8 cellular contexts compared by ENCODE assay signal in genomic region chr13:104984296-104984818, GRCh38.
DNase-seq lines count a peak whose midpoint lies in the region; ATAC-seq, FAIRE-seq and TF ChIP-seq lines count a peak whose summit lies in the region.

No MANE protein-coding gene starts in this region.

- TF ChIP-seq EP300 in esophagus muscularis mucosa (IDR thresholded peaks at IDR 0.05) = no peak

- H3K27ac Mint-ChIP-seq in natural killer cell = peak overlapping the region; percentile 80 to 89

- H3K27me3 Mint-ChIP-seq in natural killer cell (ENCODE audit: low read depth in 2 of 2) = no peaks in the 10 kb centered on the region

- peak overlapping the region in 1 of 4 donors; percentile 7 for H3K27ac ChIP-seq in esophagus muscularis mucosa (replicated peaks in 1 of 4)

- no peak for FAIRE-seq in bronchial epithelial cell (lab: Jason Lieb, UNC)

- H3K9me3 ChIP-seq in esophagus muscularis mucosa = no peaks in the 10 kb centered on the region

- 7% methylated on average over 2 of the region's 2 CpGs for WGBS in esophagus muscularis mucosa

- H3K4me1 ChIP-seq in esophagus muscularis mucosa = peaks cover 0 to 13% (median 9%) of the 10 kb centered on the region in 4 donors

- H3K4me3 ChIP-seq in AG04449 (ENCODE audit: low read depth, low read length) (no peak overlapping the region), bronchial epithelial cell (ENCODE audit: low read depth, low read length) (no peak overlapping the region), esophagus muscularis mucosa (no peak overlapping the region)

- POLR2A ChIA-PET in AG04449 (lab: Yijun Ruan, JAX) = no interaction called here

- ATAC-seq in GM18873 (IDR thresholded peaks at IDR 0.05; ENCODE audit: low FRiP score, unreplicated experiment) (peak; percentile 70), HG03097 (IDR thresholded peaks at IDR 0.05; ENCODE audit: low FRiP score, unreplicated experiment) (peak; percentile 86), natural killer cell (peak; percentile 55 to 79 (median 63))

- peaks cover 21 to 28% of the 10 kb centered on the region in 2 donors for H3K4me1 Mint-ChIP-seq in natural killer cell

- no peaks in the 10 kb centered on the region for H3K36me3 Mint-ChIP-seq in natural killer cell

- CTCF ChIA-PET in AG04449 (lab: Yijun Ruan, JAX) = no interaction called here

- no peaks in the 10 kb centered on the region for H3K9me3 Mint-ChIP-seq in natural killer cell

- TF ChIP-seq POLR2A in esophagus muscularis mucosa (IDR thresholded peaks at IDR 0.05; ENCODE audit: low read depth) = no peak

- peak; percentile 12 for DNase-seq in AG04449 (ENCODE audit: low read depth, low spot score)
- peak; percentile 5 for DNase-seq in RPMI7951 (ENCODE audit: low read depth)
- peak; percentile 18 for DNase-seq in bronchial epithelial cell (ENCODE audit: low read depth)
- DNase-seq in natural killer cell = no peak
- DNase-seq in esophagus muscularis mucosa (ENCODE audit: extremely low spot score) = no peak
- no peak for DNase-seq in DMS79 treated with DMSO at 0.1 percent for 48 hours (lab: John Stamatoyannopoulos, UW)

- peak overlapping the region; percentile 68 for H3K4me3 Mint-ChIP-seq in natural killer cell

- H3K36me3 ChIP-seq in bronchial epithelial cell (ENCODE audit: control insufficient read depth, insufficient read depth, low read length) (no peaks in the 10 kb centered on the region), esophagus muscularis mucosa (no peaks in the 10 kb centered on the region)

- H3K27me3 ChIP-seq in bronchial epithelial cell (ENCODE audit: control insufficient read depth, insufficient read depth, low read length) (no peaks in the 10 kb centered on the region), esophagus muscularis mucosa (no peaks in the 10 kb centered on the region)

- intact Hi-C loops in natural killer cell (cut with micrococcal nuclease) = loop anchor here (10.0 kb wide), 1 partner anchor 180 kb away; no protein-coding TSS in a partner anchor
- intact Hi-C loops in esophagus muscularis mucosa (cut with DNase I) = no loop called here

- TF ChIP-seq CTCF in AG04449 (IDR thresholded peaks at IDR 0.05; ENCODE audit: insufficient read depth, low read length, missing control alignments) (no peak), bronchial epithelial cell (IDR thresholded peaks at IDR 0.05; ENCODE audit: insufficient read depth, low read length, severe bottlenecking) (no peak), natural killer cell (IDR thresholded peaks at IDR 0.05) (no peak), esophagus muscularis mucosa (IDR thresholded peaks at IDR 0.05) (no peak)

Comparison
In these comparisons a context has a peak if more than half of its experiments do, and no peak if none do; other contexts are left out.
1. DNase-seq: peak in AG04449 (single experiment), RPMI7951 (single experiment) and bronchial epithelial cell (single experiment); none in natural killer cell (single experiment), esophagus muscularis mucosa (single experiment) and DMS79 treated with DMSO at 0.1 percent for 48 hours (single experiment).
2. Peak in every context shown above with its lines, with median percentiles within 50 percentile points of each other: ATAC-seq.